In genomic region chr11:85826096-85826855, GRCh38 we compare ENCODE assay signal across 8 cellular contexts. TPM values are rescaled to one million over a fixed set of nuclear protein-coding genes. Genes with fewer than 3 reads are reported as not detected.
DNase-seq lines count a peak whose midpoint lies in the region; ATAC-seq and TF ChIP-seq lines count a peak whose summit lies in the region.

No MANE protein-coding gene starts in this region.

- peak overlapping the region; percentile 41 to 60 for H3K18ac ChIP-seq in mesenchymal stem cell (ENCODE audit: low read depth in 1 of 2, low read length in 2 of 2)

- H3K79me2 ChIP-seq in PC-9 (ENCODE audit: low read depth): no peaks in the 10 kb centered on the region

- no peaks in the 10 kb centered on the region for H3K9me3 Mint-ChIP-seq in chondrocyte (ENCODE audit: low read depth)

- no peak overlapping the region for H3K4ac ChIP-seq in mesenchymal stem cell (ENCODE audit: low read depth in 1 of 2, low read length in 2 of 2)

- H3K4me1 ChIP-seq in PC-9 (replicated peaks; ENCODE audit: insufficient read depth) (peaks cover 68% of the 10 kb centered on the region), mesenchymal stem cell (ENCODE audit: control insufficient read depth, insufficient read depth, low read depth, low read length) (peaks cover 10% of the 10 kb centered on the region)

- no peak overlapping the region for H2BK15ac ChIP-seq in mesenchymal stem cell (ENCODE audit: low read depth, poor library complexity, severe bottlenecking)

- H3K4me2 ChIP-seq in PC-9 (peak overlapping the region; percentile 73), mesenchymal stem cell (ENCODE audit: low read length, poor library complexity, severe bottlenecking) (no peak overlapping the region)

- H2BK120ac ChIP-seq in mesenchymal stem cell (ENCODE audit: low read depth, low read length): no peak overlapping the region

- H3K9me3 ChIP-seq in PC-9 (ENCODE audit: insufficient read depth, low read depth) (no peaks in the 10 kb centered on the region; the same call in 1 of the 2 replicates), mesenchymal stem cell (ENCODE audit: control insufficient read depth, low read length) (no peaks in the 10 kb centered on the region)

- peak overlapping the region; percentile 93 for H3K27ac ChIP-seq in PC-9
- H3K27ac ChIP-seq in mesenchymal stem cell (ENCODE audit: low read length, poor library complexity, severe bottlenecking): no peak overlapping the region

- POLR2A ChIA-PET in PC-9 (lab: Charles Lee; ENCODE audit: unreplicated experiment): no interaction called here

- peak overlapping the region; percentile 38 to 90 for H2BK12ac ChIP-seq in mesenchymal stem cell (ENCODE audit: low read length in 2 of 2)

- H2AFZ ChIP-seq in PC-9: no peak overlapping the region
- H2AFZ ChIP-seq in mesenchymal stem cell (ENCODE audit: low read depth, low read length): no peak overlapping the region

- peaks cover 49% of the 10 kb centered on the region for H3K4me1 Mint-ChIP-seq in chondrocyte (ENCODE audit: low read depth)

- ATAC-seq in GM21528 (IDR thresholded peaks at IDR 0.05; ENCODE audit: low FRiP score, unreplicated experiment) (peak; percentile 69), HG03439 (IDR thresholded peaks at IDR 0.05; ENCODE audit: unreplicated experiment) (no peak)

- no peaks in the 10 kb centered on the region for H3K27me3 ChIP-seq in PC-9 (ENCODE audit: insufficient read depth, low read depth)
- H3K27me3 ChIP-seq in mesenchymal stem cell (ENCODE audit: control insufficient read depth in 1 of 2, insufficient read depth in 1 of 2, low read length in 2 of 2): no peaks in the 10 kb centered on the region

- H4K91ac ChIP-seq in mesenchymal stem cell (ENCODE audit: low read length): no peak overlapping the region

- no peaks in the 10 kb centered on the region for H3K36me3 Mint-ChIP-seq in chondrocyte (ENCODE audit: low read depth)

- no peak overlapping the region for H2BK5ac ChIP-seq in mesenchymal stem cell (ENCODE audit: low read depth, low read length, poor library complexity, severe bottlenecking)

- BruUV-seq in PC-9 (replicated peaks; lab: Mats Ljungman, UMichigan): no TSS peak

- intact Hi-C loops in PC-9 (cut with micrococcal nuclease; ENCODE audit: unreplicated experiment): loop anchor here (10.0 kb wide), 1 partner anchor 131 kb away; no protein-coding TSS in a partner anchor

- H3K79me1 ChIP-seq in mesenchymal stem cell (replicated peaks; ENCODE audit: low read length, poor library complexity, severe bottlenecking): no peaks in the 10 kb centered on the region

- peaks cover 48% of the 10 kb centered on the region for H3F3A ChIP-seq in PC-9 (ENCODE audit: insufficient read depth, low read depth)

- H3K36me3 ChIP-seq in PC-9 (ENCODE audit: low read depth) (no peaks in the 10 kb centered on the region), mesenchymal stem cell (ENCODE audit: control insufficient read depth in 1 of 2, insufficient read depth in 2 of 2, low read depth in 1 of 2, low read length in 2 of 2) (no peaks in the 10 kb centered on the region)

- 80% methylated on average over 7 of the region's 7 CpGs for WGBS in mesenchymal stem cell

- H4K8ac ChIP-seq in mesenchymal stem cell (ENCODE audit: low read length): no peak overlapping the region

- H3K4me3 Mint-ChIP-seq in chondrocyte (ENCODE audit: unreplicated experiment): no peak overlapping the region

- DNase-seq in D341Med (ENCODE audit: low spot score) (peak; percentile 49), PC-9 (peak in 1 of 2 experiments; percentile 41), chondrocyte (ENCODE audit: low spot score) (no peak), mesenchymal stem cell (peak; percentile 34), ureter (ENCODE audit: low spot score) (no peak), NCI-H1417 treated with DMSO at 0.1 percent for 48 hours (lab: John Stamatoyannopoulos, UW) (no peak)

- peak overlapping the region; percentile 58 for H3K27ac Mint-ChIP-seq in chondrocyte (ENCODE audit: unreplicated experiment)

- no peak overlapping the region for H3K23ac ChIP-seq in mesenchymal stem cell (ENCODE audit: low read length in 2 of 2)

- H4K20me1 ChIP-seq in PC-9 (ENCODE audit: insufficient read depth): no peaks in the 10 kb centered on the region

- peak overlapping the region; percentile 85 for H3K9ac ChIP-seq in mesenchymal stem cell (ENCODE audit: low read length)

- no peaks in the 10 kb centered on the region for H3K9me2 ChIP-seq in PC-9 (ENCODE audit: insufficient read depth)

- H3K4me3 ChIP-seq in PC-9: no peak overlapping the region
- no peak overlapping the region for H3K4me3 ChIP-seq in mesenchymal stem cell (ENCODE audit: insufficient read depth in 1 of 2, low read depth in 1 of 2, low read length in 2 of 2)

- TF ChIP-seq CTCF in PC-9 (conservative IDR thresholded peaks at IDR 0.05) (peak; percentile 69), chondrocyte (IDR thresholded peaks at IDR 0.05) (peak; percentile 76)

- CTCF ChIA-PET in PC-9 (lab: Charles Lee): no interaction called here

- H3K27me3 Mint-ChIP-seq in chondrocyte (ENCODE audit: low read depth): no peaks in the 10 kb centered on the region

- H3K14ac ChIP-seq in mesenchymal stem cell (ENCODE audit: low read length in 2 of 2): no peak overlapping the region

- peak overlapping the region; percentile 54 for H2AK5ac ChIP-seq in mesenchymal stem cell (ENCODE audit: low read length, severe bottlenecking)

RNA-seq across cellular contexts. Expression of gene SYTL2, which starts 15.3 kb away (rescaled TPM):
- 13.3 and 16.0 TPM in 2 replicates for total RNA-seq in PC-9 (2021)
- total RNA-seq in chondrocyte: 9.3 to 25.1 TPM (median 23.8 TPM) in 3 replicates
- polyA plus RNA-seq in mesenchymal stem cell (2013, experiment 1 of 2): 2.3 TPM
- 2.1 TPM for polyA plus RNA-seq in mesenchymal stem cell (2013, experiment 2 of 2)
- 254 TPM for total RNA-seq in ureter

RNA-seq across cellular contexts. Expression of gene CCDC83, which starts 28.9 kb away (rescaled TPM):
- total RNA-seq in PC-9 (2021) (not detected in 2 replicates), chondrocyte (not detected in 3 replicates), ureter (not detected)
- polyA plus RNA-seq in mesenchymal stem cell (2013, experiment 1 of 2): not detected
- not detected for polyA plus RNA-seq in mesenchymal stem cell (2013, experiment 2 of 2)

Comparison
In these comparisons a context has a peak if more than half of its experiments do, and no peak if none do; other contexts are left out.
1. DNase-seq: peak in D341Med (single experiment) and mesenchymal stem cell (single experiment); none in chondrocyte (single experiment), ureter (single experiment) and NCI-H1417 treated with DMSO at 0.1 percent for 48 hours (single experiment).